18 cellular contexts compared by ENCODE assay signal in genomic region chr18:34315953-34316352, GRCh38.
"Had no signal": no experiment of that assay in that cellular context is flagged by ENCODE, and none has a peak within 500 bp of the region (broad histone marks: within the 10 kb centered on the region; RNA-seq: fewer than 3 reads in every experiment).

No MANE protein-coding gene starts in this region.

- DNase-seq: Karpas-422, Kasumi-1, MG63, MM.1S, MV-4-11, NCI-H1048, NCI-H1417 treated with DMSO at 0.1 percent for 48 hours, NCI-H146, NCI-H1694, NCI-H1694 treated with DMSO at 0.1 percent for 48 hours, NCI-H1930, NCI-H2081 treated with DMSO at 0.1 percent for 48 hours, NCI-H2171, NCI-H2171 treated with DMSO at 0.1 percent for 48 hours, NCI-H226, NCI-H446, NCI-H446 treated with DMSO at 0.1 percent for 48 hours, NCI-H524 had no signal

- H3K9me3 ChIP-seq: MG63 had no signal

- H3K36me3 ChIP-seq: MG63 had no signal

- H3K4me3 ChIP-seq: MG63 had no signal

- H3K27me3 ChIP-seq: MG63 had no signal
